Comparison of ENCODE assay signal across 10 cellular contexts in genomic region chr2:190352668-190353536, GRCh38. TPM values are rescaled to one million over a fixed set of nuclear protein-coding genes. Genes with fewer than 3 reads are reported as not detected.
A peak's percentile ranks its signal among the peaks of the same experiment; 100 is the strongest.
DNase-seq lines count a peak whose midpoint lies in the region; ATAC-seq, FAIRE-seq and TF ChIP-seq lines count a peak whose summit lies in the region.
"Had no signal": no experiment of that assay in that cellular context is flagged by ENCODE, and none has a peak within 500 bp of the region (broad histone marks: within the 10 kb centered on the region; RNA-seq: fewer than 3 reads in every experiment).

No MANE protein-coding gene starts in this region.

- H3K27ac Mint-ChIP-seq in mesothelial cell of epicardium: peak overlapping the region; percentile 78

- H3K36me3 ChIP-seq in aorta (ENCODE audit: control insufficient read depth in 1 of 2, insufficient read depth in 2 of 2, low read length in 1 of 2) (no peaks in the 10 kb centered on the region), kidney (ENCODE audit: control insufficient read depth in 1 of 2, insufficient read depth in 2 of 2, low read length in 2 of 2) (no peaks in the 10 kb centered on the region)

- peaks cover 42% of the 10 kb centered on the region for H3K4me1 Mint-ChIP-seq in mesothelial cell of epicardium

- H3K9ac ChIP-seq in kidney (ENCODE audit: low read length in 2 of 2): no peak overlapping the region

- H3K27ac ChIP-seq in aorta (ENCODE audit: low read depth in 1 of 2, low read length in 2 of 2): no peak overlapping the region
- H3K27ac ChIP-seq in kidney (ENCODE audit: low read depth in 2 of 2, low read length in 2 of 2): no peak overlapping the region

- no peaks in the 10 kb centered on the region for H3K9me3 ChIP-seq in aorta (ENCODE audit: control insufficient read depth, low read length)
- H3K9me3 ChIP-seq in kidney (ENCODE audit: control insufficient read depth in 1 of 2, low read length in 2 of 2): no peaks in the 10 kb centered on the region

- in situ Hi-C loops in G401 (cut with HindIII; ENCODE audit: low sequenced_read_pairs): no loop called here

- H3K27me3 ChIP-seq in aorta (ENCODE audit: control insufficient read depth in 1 of 2, insufficient read depth in 2 of 2, low read length in 1 of 2): no peaks in the 10 kb centered on the region

- no peaks in the 10 kb centered on the region for H3K36me3 Mint-ChIP-seq in mesothelial cell of epicardium

- H3K9me3 Mint-ChIP-seq in mesothelial cell of epicardium: no peaks in the 10 kb centered on the region

- H3K4me3 ChIP-seq in epithelial cell of esophagus (ENCODE audit: low read length) (no peak overlapping the region), aorta (ENCODE audit: low read length in 2 of 2) (no peak overlapping the region), kidney (ENCODE audit: low read length in 2 of 2) (no peak overlapping the region)
- H3K4me3 ChIP-seq: smooth muscle cell had no signal

- TF ChIP-seq CTCF in epithelial cell of esophagus (IDR thresholded peaks at IDR 0.05; ENCODE audit: insufficient read depth, low read depth, low read length, missing control alignments) (no peak), mesothelial cell of epicardium (IDR thresholded peaks at IDR 0.05; ENCODE audit: unreplicated experiment) (no peak), kidney (IDR thresholded peaks at IDR 0.05; ENCODE audit: borderline replicate concordance, extremely low read depth, insufficient read depth) (no peak)

- no peaks in the 10 kb centered on the region for H3K27me3 Mint-ChIP-seq in mesothelial cell of epicardium (ENCODE audit: low read depth)

- intact Hi-C loops in Right ventricle myocardium inferior (cut with DNase I): no loop called here
- intact Hi-C loops in cardiac septum (cut with DNase I): no loop called here
- intact Hi-C loops in aorta (cut with DNase I): no loop called here
- intact Hi-C loops in kidney (cut with DNase I): no loop called here

- DNase-seq in Right ventricle myocardium inferior (ENCODE audit: missing footprints): no peak
- DNase-seq in cardiac septum (ENCODE audit: low spot score): no peak
- peak; percentile 82 for DNase-seq in epithelial cell of esophagus (ENCODE audit: low read depth)
- no peak for DNase-seq in mesothelial cell of epicardium (ENCODE audit: low spot score in 2 of 2, unreplicated experiment in 2 of 2)
- DNase-seq in aorta: no peak
- no peak for DNase-seq in kidney
- no peak for DNase-seq in G401 (ENCODE audit: low spot score)

- H3K4me3 Mint-ChIP-seq in mesothelial cell of epicardium: no peak overlapping the region

- H3K4me1 ChIP-seq in aorta (ENCODE audit: control insufficient read depth in 1 of 2, insufficient read depth in 2 of 2, low read length in 2 of 2) (no peaks in the 10 kb centered on the region), kidney (ENCODE audit: control insufficient read depth in 1 of 2, insufficient read depth in 1 of 2, low read depth in 1 of 2, low read length in 2 of 2) (peaks cover 0 to 6% of the 10 kb centered on the region in 2 donors)

- peak; percentile 34 for ATAC-seq in Right ventricle myocardium inferior
- ATAC-seq in aorta (ENCODE audit: low FRiP score): peak; percentile 58
- ATAC-seq in HG02840 (IDR thresholded peaks at IDR 0.05; ENCODE audit: low FRiP score, unreplicated experiment): no peak

- FAIRE-seq in kidney (lab: Jason Lieb, UNC): no peak
- FAIRE-seq: endothelial cell of umbilical vein had no signal

- WGBS in aorta, 2 donors: 81 to 82% methylated on average over 8 of the region's 8 CpGs

RNA-seq across cellular contexts. Expression of gene INPP1, which starts 9.5 kb away (rescaled TPM):
- total RNA-seq in Right ventricle myocardium inferior (16.0 TPM), cardiac septum (12.4 TPM), mesothelial cell of epicardium (18.4 to 20.6 TPM (median 20.3 TPM) in 3 replicates), aorta (10 to 100 TPM; 31.8 to 39.7 TPM), kidney (27.2 TPM)
- polyA plus RNA-seq in aorta (10 to 100 TPM; 18.5 to 43.1 TPM), kidney (ENCODE audit: insufficient read depth, low read depth, low replicate concordance) (15.1 TPM)
- total RNA-seq in G401 (2014; rRNA removed; shearing (Covaris generic)): 7.8 and 14.3 TPM in 2 replicates

RNA-seq across cellular contexts. Expression of gene HIBCH, which starts 33.3 kb away (rescaled TPM):
- total RNA-seq in Right ventricle myocardium inferior (21.2 TPM), cardiac septum (21.9 TPM), mesothelial cell of epicardium (55.7 to 64.0 TPM (median 58.8 TPM) in 3 replicates), aorta (10 to 100 TPM; 50.1 to 51.5 TPM), kidney (35.7 TPM)
- polyA plus RNA-seq in aorta (10 to 100 TPM; 28.9 to 34.6 TPM), kidney (ENCODE audit: insufficient read depth, low read depth, low replicate concordance) (115 TPM)
- total RNA-seq in G401 (2014; rRNA removed; shearing (Covaris generic)): 8.4 and 16.2 TPM in 2 replicates

RNA-seq across cellular contexts. Expression of gene MFSD6, which starts 55.3 kb away (rescaled TPM):
- total RNA-seq in Right ventricle myocardium inferior: 19.7 TPM
- 14.4 TPM for total RNA-seq in cardiac septum
- total RNA-seq in mesothelial cell of epicardium: 10.9 to 12.6 TPM (median 11.7 TPM) in 3 replicates
- total RNA-seq in aorta: 10 to 100 TPM; 20.4 to 21.5 TPM
- 10 to 100 TPM; 10.1 to 13.3 TPM for polyA plus RNA-seq in aorta
- 33.9 TPM for total RNA-seq in kidney
- polyA plus RNA-seq in kidney (ENCODE audit: insufficient read depth, low read depth, low replicate concordance): 12.3 TPM
- 0.71 TPM in 1 of 2 replicates, not detected in the other for total RNA-seq in G401 (2014; rRNA removed; shearing (Covaris generic))
